ENCODE assay signal across 8 cellular contexts in the genomic region with DNA sequence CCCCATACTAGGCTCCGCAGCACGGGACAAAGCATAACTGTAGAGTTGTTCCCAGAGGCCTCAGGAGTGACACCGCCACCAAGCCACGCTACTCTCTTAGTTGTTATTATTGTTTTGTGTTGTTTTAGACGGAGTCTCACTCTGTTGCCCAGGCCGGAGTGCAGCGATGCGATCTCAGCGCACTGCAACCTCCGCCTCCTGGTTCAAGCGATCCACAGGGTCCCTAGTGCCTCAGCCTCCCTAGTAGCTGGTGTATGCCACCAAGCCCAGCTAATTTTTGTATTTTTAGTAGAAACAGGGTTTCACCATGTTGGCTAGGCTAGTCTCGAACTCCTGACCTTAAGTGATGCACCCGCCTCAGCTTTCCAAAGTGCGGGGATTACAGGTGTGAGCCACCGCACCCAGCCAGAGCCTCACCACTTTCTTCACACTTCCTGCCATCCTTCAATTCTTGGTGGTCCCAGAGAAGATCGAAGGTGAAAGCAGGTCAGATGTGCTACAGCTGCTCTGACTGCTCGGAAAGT. TPM values are rescaled to one million over a fixed set of nuclear protein-coding genes. Genes with fewer than 3 reads are reported as not detected.
DNase-seq lines count a peak whose midpoint lies in the region; ATAC-seq, FAIRE-seq and TF ChIP-seq lines count a peak whose summit lies in the region.

No MANE protein-coding gene starts in this region.

- H3K9ac ChIP-seq in HepG2 (ENCODE audit: insufficient read depth, low read depth, low read length) = peak overlapping the region; percentile 93

- 44% methylated on average over 16 of the region's 17 CpGs for WGBS in HepG2 (ENCODE audit: low lambda C conversion rate)

- no peaks in the 10 kb centered on the region for H3K9me3 Mint-ChIP-seq in T-helper 2 cell treated with Interferon-gamma antibody and Interleukin-4, amounts not matched to agents 5 μg/mL and 100 μg/mL, for 36 hours

- no peak for TF ChIP-seq RAD21 in HepG2 (CRISPR knock-in tag; IDR thresholded peaks at IDR 0.05)

- peak overlapping the region; percentile 84 to 91 for H3K27ac ChIP-seq in ascending aorta
- H3K27ac ChIP-seq in HepG2 (ENCODE audit: extremely low read length, insufficient read depth, low read length) = peak overlapping the region; percentile 94
- peak overlapping the region; percentile 85 for H3K27ac ChIP-seq in temporal lobe (ENCODE audit: low read depth, low read length)

- BruUV-seq in HepG2 (replicated peaks; lab: Mats Ljungman, UMichigan) = no TSS peak

- no peak for TF ChIP-seq EP300 in HepG2 (IDR thresholded peaks at IDR 0.05; ENCODE audit: low read depth in 2 of 2, low read length in 2 of 2)
- no peak for TF ChIP-seq EP300 in HepG2 (CRISPR knock-in tag; IDR thresholded peaks at IDR 0.05; ENCODE audit: borderline replicate concordance)

- peak overlapping the region; percentile 11 for H2AFZ ChIP-seq in HepG2 (ENCODE audit: low read length)

- peak overlapping the region; percentile 95 for H3K4me3 Mint-ChIP-seq in T-helper 2 cell treated with Interferon-gamma antibody and Interleukin-4, amounts not matched to agents 5 μg/mL and 100 μg/mL, for 36 hours

- intact Hi-C loops in ascending aorta (cut with DNase I) (no loop called here), HepG2 (cut with micrococcal nuclease; ENCODE audit: unreplicated experiment) (loop anchor here (5.0 kb wide), 1 partner anchor 164 kb away; no protein-coding TSS in a partner anchor), head of caudate nucleus (cut with DNase I) (no loop called here)

- H3K27me3 ChIP-seq in ascending aorta (no peaks in the 10 kb centered on the region), HepG2 (ENCODE audit: control insufficient read depth in 1 of 2, insufficient read depth in 2 of 2, low read length in 2 of 2) (no peaks in the 10 kb centered on the region)

- H3K9me3 ChIP-seq in ascending aorta (no peaks in the 10 kb centered on the region), HepG2 (ENCODE audit: low read length) (no peaks in the 10 kb centered on the region)

- peaks cover 0 to 5% of the 10 kb centered on the region in 2 donors for H3K4me1 ChIP-seq in ascending aorta
- H3K4me1 ChIP-seq in HepG2 (ENCODE audit: insufficient read depth, low read length) = peaks cover 46% of the 10 kb centered on the region

- H4K20me1 ChIP-seq in HepG2 (ENCODE audit: insufficient read depth, low read length) = no peaks in the 10 kb centered on the region

- H3K4me2 ChIP-seq in HepG2 (ENCODE audit: low read depth, low read length) = peak overlapping the region; percentile 89

- peaks cover 13% of the 10 kb centered on the region in 2 donors for H3K36me3 ChIP-seq in ascending aorta
- H3K36me3 ChIP-seq in HepG2 (replicated peaks in 1 of 2; ENCODE audit: control insufficient read depth in 1 of 2, insufficient read depth in 2 of 2, low read length in 2 of 2) = peaks cover 2 to 3% of the 10 kb centered on the region in 2 experiments; a peak in 2 of 5 replicates

- peaks cover 14% of the 10 kb centered on the region for H3K36me3 Mint-ChIP-seq in T-helper 2 cell treated with Interferon-gamma antibody and Interleukin-4, amounts not matched to agents 5 μg/mL and 100 μg/mL, for 36 hours (ENCODE audit: low read depth)

- no peak for TF ChIP-seq CTCF in ascending aorta (IDR thresholded peaks at IDR 0.05)
- TF ChIP-seq CTCF in HepG2 (CRISPR knock-in tag; IDR thresholded peaks at IDR 0.05) = no peak

- ATAC-seq in HepG2 = no peak

- H3K4me3 ChIP-seq in ascending aorta = peak overlapping the region; percentile 86 to 94
- peak overlapping the region; percentile 75 to 95 (median 86) for H3K4me3 ChIP-seq in HepG2 (replicated peaks in 1 of 3; ENCODE audit: insufficient read depth in 1 of 3, low read depth in 2 of 3, low read length in 3 of 3)

- FAIRE-seq in HepG2 (lab: Jason Lieb, UNC) = no peak

- CTCF ChIA-PET in HepG2 (lab: Yijun Ruan, JAX; ENCODE audit: low intra/inter-chr PET ratio, low total read pairs) = no interaction called here

- no peaks in the 10 kb centered on the region for H3K27me3 Mint-ChIP-seq in T-helper 2 cell treated with Interferon-gamma antibody and Interleukin-4, amounts not matched to agents 5 μg/mL and 100 μg/mL, for 36 hours (ENCODE audit: low read depth)

- H3K4me1 Mint-ChIP-seq in T-helper 2 cell treated with Interferon-gamma antibody and Interleukin-4, amounts not matched to agents 5 μg/mL and 100 μg/mL, for 36 hours (ENCODE audit: low read depth) = peaks cover 13% of the 10 kb centered on the region

- POLR2A ChIA-PET in HepG2 (lab: Yijun Ruan, JAX) = interaction anchor here (1.0 to 7.3 kb wide), 13 partner anchors 11 to 205 kb away, joined by 3 to 147 read pairs (median 7); a partner anchor contains a TSS

- no peak for TF ChIP-seq POLR2A in HepG2 (IDR thresholded peaks at IDR 0.05; ENCODE audit: insufficient read depth in 1 of 2, low read depth in 2 of 2, low read length in 2 of 2)

- H3K27ac Mint-ChIP-seq in T-helper 2 cell treated with Interferon-gamma antibody and Interleukin-4, amounts not matched to agents 5 μg/mL and 100 μg/mL, for 36 hours = peak overlapping the region; percentile 94

- in situ Hi-C loops in HepG2 (cut with HindIII; ENCODE audit: extremely low pct_ligation_motif_present, low pct_unique_long_range_greater_than_20kb) = no loop called here

- DNase-seq in T-helper 2 cell treated with Interferon-gamma antibody and Interleukin-4, amounts not matched to agents 5 μg/mL and 100 μg/mL, for 36 hours (ENCODE audit: low spot score) = no peak
- no peak for DNase-seq in T-helper 2 cell
- no peak for DNase-seq in ascending aorta (ENCODE audit: low spot score in 2 of 2)
- no peak for DNase-seq in HepG2 (ENCODE audit: low spot score)
- no peak for DNase-seq in NCI-H526 treated with DMSO at 0.1 percent for 48 hours (lab: John Stamatoyannopoulos, UW)
- no peak for DNase-seq in activated gamma-delta T cell (lab: John Stamatoyannopoulos, UW)
- no peak for DNase-seq in head of caudate nucleus

- H3K79me2 ChIP-seq in HepG2 (ENCODE audit: insufficient read depth, low read length) = no peaks in the 10 kb centered on the region

RNA-seq across cellular contexts. Expression of a gene that starts 11.8 kb away (rescaled TPM):
- total RNA-seq in ascending aorta = 34.8 TPM
- total RNA-seq in HepG2 (2016; rRNA removed; fragmentation: Illumina TruSeq; extraction: Trizol) = 179 and 228 TPM in 2 replicates
- 34.8 and 36.3 TPM in 2 replicates for total RNA-seq in HepG2 (2016; cell fraction: cytosol; rRNA removed; fragmentation: Illumina TruSeq; extraction: Trizol; ENCODE audit: low read depth)
- 172 and 248 TPM in 2 replicates for total RNA-seq in HepG2 (2016; cell fraction: insoluble cytoplasmic fraction; rRNA removed; fragmentation: Illumina TruSeq; extraction: Trizol)
- 98.2 and 108 TPM in 2 replicates for total RNA-seq in HepG2 (2016; cell fraction: membrane; rRNA removed; fragmentation: Illumina TruSeq; extraction: Trizol)
- total RNA-seq in HepG2 (2016; cell fraction: nucleus; rRNA removed; fragmentation: Illumina TruSeq; extraction: Trizol) = 79.2 and 84.2 TPM in 2 replicates
- polyA plus RNA-seq in HepG2 (2011; rRNA removed) = 51.6 and 52.0 TPM in 2 replicates
- polyA plus RNA-seq in HepG2 (2011; cell fraction: cytosol; rRNA removed) = 40.8 and 57.7 TPM in 2 replicates
- polyA plus RNA-seq in HepG2 (2011; cell fraction: nucleus; rRNA removed) = 18.1 and 25.2 TPM in 2 replicates
- polyA plus RNA-seq in HepG2 (2012) = 116 and 118 TPM in 2 replicates
- polyA plus RNA-seq in HepG2 (2016; cell fraction: cytosol; fragmentation: Illumina TruSeq; extraction: Trizol; ENCODE audit: low read depth) = 16.4 and 17.2 TPM in 2 replicates
- polyA plus RNA-seq in HepG2 (2016; cell fraction: insoluble cytoplasmic fraction; fragmentation: Illumina TruSeq; extraction: Trizol; ENCODE audit: low read depth) = 182 and 194 TPM in 2 replicates
- polyA plus RNA-seq in HepG2 (2016; cell fraction: membrane; fragmentation: Illumina TruSeq; extraction: Trizol; ENCODE audit: low read depth) = 45.4 and 49.4 TPM in 2 replicates
- 90.1 and 101 TPM in 2 replicates for polyA plus RNA-seq in HepG2 (2016; cell fraction: nucleus; fragmentation: Illumina TruSeq; extraction: Trizol; ENCODE audit: insufficient read depth, low read depth)
- polyA minus RNA-seq in HepG2 (2011; rRNA and poly(A)+ RNA removed; ENCODE audit: low replicate concordance) = 58.1 and 94.4 TPM in 2 replicates
- 36.1 and 48.1 TPM in 2 replicates for polyA minus RNA-seq in HepG2 (2011; cell fraction: cytosol; rRNA and poly(A)+ RNA removed)
- polyA minus RNA-seq in HepG2 (2011; cell fraction: nucleus; rRNA and poly(A)+ RNA removed) = 68.2 and 106 TPM in 2 replicates
- total RNA-seq in temporal lobe = 129 TPM

RNA-seq across cellular contexts. Expression of a gene that starts 24.6 kb away (rescaled TPM):
- total RNA-seq in ascending aorta (not detected), HepG2 (2016; rRNA removed; fragmentation: Illumina TruSeq; extraction: Trizol) (not detected in 2 replicates), temporal lobe (not detected)
- total RNA-seq in HepG2 (2016; cell fraction: cytosol; rRNA removed; fragmentation: Illumina TruSeq; extraction: Trizol; ENCODE audit: low read depth) = not detected in 2 replicates
- not detected in 2 replicates for total RNA-seq in HepG2 (2016; cell fraction: insoluble cytoplasmic fraction; rRNA removed; fragmentation: Illumina TruSeq; extraction: Trizol)
- total RNA-seq in HepG2 (2016; cell fraction: membrane; rRNA removed; fragmentation: Illumina TruSeq; extraction: Trizol) = not detected in 2 replicates
- not detected in 2 replicates for total RNA-seq in HepG2 (2016; cell fraction: nucleus; rRNA removed; fragmentation: Illumina TruSeq; extraction: Trizol)
- not detected in 2 replicates for polyA plus RNA-seq in HepG2 (2011; rRNA removed)
- not detected in 2 replicates for polyA plus RNA-seq in HepG2 (2011; cell fraction: cytosol; rRNA removed)
- 0.12 and 0.51 TPM in 2 replicates for polyA plus RNA-seq in HepG2 (2011; cell fraction: nucleus; rRNA removed)
- polyA plus RNA-seq in HepG2 (2012) = not detected in 2 replicates
- not detected in 2 replicates for polyA plus RNA-seq in HepG2 (2016; cell fraction: cytosol; fragmentation: Illumina TruSeq; extraction: Trizol; ENCODE audit: low read depth)
- polyA plus RNA-seq in HepG2 (2016; cell fraction: insoluble cytoplasmic fraction; fragmentation: Illumina TruSeq; extraction: Trizol; ENCODE audit: low read depth) = not detected in 2 replicates
- not detected in 2 replicates for polyA plus RNA-seq in HepG2 (2016; cell fraction: membrane; fragmentation: Illumina TruSeq; extraction: Trizol; ENCODE audit: low read depth)
- polyA plus RNA-seq in HepG2 (2016; cell fraction: nucleus; fragmentation: Illumina TruSeq; extraction: Trizol; ENCODE audit: insufficient read depth, low read depth) = not detected in 2 replicates
- not detected in 2 replicates for polyA minus RNA-seq in HepG2 (2011; rRNA and poly(A)+ RNA removed; ENCODE audit: low replicate concordance)
- polyA minus RNA-seq in HepG2 (2011; cell fraction: cytosol; rRNA and poly(A)+ RNA removed) = not detected in 2 replicates
- polyA minus RNA-seq in HepG2 (2011; cell fraction: nucleus; rRNA and poly(A)+ RNA removed) = not detected in 2 replicates

RNA-seq across cellular contexts. Expression of a gene that starts 38.0 kb away (rescaled TPM):
- 49.6 TPM for total RNA-seq in ascending aorta
- 31.4 and 60.2 TPM in 2 replicates for total RNA-seq in HepG2 (2016; rRNA removed; fragmentation: Illumina TruSeq; extraction: Trizol)
- 25.4 and 31.7 TPM in 2 replicates for total RNA-seq in HepG2 (2016; cell fraction: cytosol; rRNA removed; fragmentation: Illumina TruSeq; extraction: Trizol; ENCODE audit: low read depth)
- 32.0 and 60.7 TPM in 2 replicates for total RNA-seq in HepG2 (2016; cell fraction: insoluble cytoplasmic fraction; rRNA removed; fragmentation: Illumina TruSeq; extraction: Trizol)
- 38.9 and 45.0 TPM in 2 replicates for total RNA-seq in HepG2 (2016; cell fraction: membrane; rRNA removed; fragmentation: Illumina TruSeq; extraction: Trizol)
- 42.6 and 49.4 TPM in 2 replicates for total RNA-seq in HepG2 (2016; cell fraction: nucleus; rRNA removed; fragmentation: Illumina TruSeq; extraction: Trizol)
- 38.3 and 42.3 TPM in 2 replicates for polyA plus RNA-seq in HepG2 (2011; rRNA removed)
- 43.4 and 51.8 TPM in 2 replicates for polyA plus RNA-seq in HepG2 (2011; cell fraction: cytosol; rRNA removed)
- polyA plus RNA-seq in HepG2 (2011; cell fraction: nucleus; rRNA removed) = 30.8 and 35.3 TPM in 2 replicates
- 51.7 and 54.0 TPM in 2 replicates for polyA plus RNA-seq in HepG2 (2012)
- polyA plus RNA-seq in HepG2 (2016; cell fraction: cytosol; fragmentation: Illumina TruSeq; extraction: Trizol; ENCODE audit: low read depth) = 38.7 and 48.0 TPM in 2 replicates
- 35.6 and 38.7 TPM in 2 replicates for polyA plus RNA-seq in HepG2 (2016; cell fraction: insoluble cytoplasmic fraction; fragmentation: Illumina TruSeq; extraction: Trizol; ENCODE audit: low read depth)
- 44.3 and 50.0 TPM in 2 replicates for polyA plus RNA-seq in HepG2 (2016; cell fraction: membrane; fragmentation: Illumina TruSeq; extraction: Trizol; ENCODE audit: low read depth)
- 94.9 and 101 TPM in 2 replicates for polyA plus RNA-seq in HepG2 (2016; cell fraction: nucleus; fragmentation: Illumina TruSeq; extraction: Trizol; ENCODE audit: insufficient read depth, low read depth)
- 28.5 and 45.2 TPM in 2 replicates for polyA minus RNA-seq in HepG2 (2011; rRNA and poly(A)+ RNA removed; ENCODE audit: low replicate concordance)
- polyA minus RNA-seq in HepG2 (2011; cell fraction: cytosol; rRNA and poly(A)+ RNA removed) = 16.2 and 20.4 TPM in 2 replicates
- 9.7 and 11.9 TPM in 2 replicates for polyA minus RNA-seq in HepG2 (2011; cell fraction: nucleus; rRNA and poly(A)+ RNA removed)
- total RNA-seq in temporal lobe = 18.2 TPM
